1 cellular context compared by ENCODE assay signal in the genomic region with DNA sequence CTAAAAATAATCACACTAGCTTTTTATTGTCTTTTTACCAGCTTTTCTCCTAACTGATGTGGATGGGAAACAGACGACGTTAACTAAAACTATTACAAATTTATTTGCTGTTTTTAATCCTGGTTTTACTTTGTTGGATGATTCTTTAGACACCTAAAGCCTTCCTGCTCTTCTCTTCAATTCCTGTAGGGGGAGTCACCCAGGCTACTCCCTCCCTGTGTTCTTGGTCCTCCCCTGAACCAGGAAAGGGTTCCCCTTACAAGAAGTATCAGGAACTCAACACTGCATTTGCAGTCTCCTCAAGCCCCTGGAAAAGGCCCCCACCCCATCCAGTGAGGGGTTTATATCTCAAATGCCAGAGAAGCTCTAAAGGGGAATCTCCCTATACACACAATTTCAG.
TF ChIP-seq lines count a peak whose summit lies in the region.

No MANE protein-coding gene starts in this region.

TF ChIP-seq in GM23338, 12 proteins besides CTCF, POLR2A, EP300 and RAD21 (continued from another document):
- TF ChIP-seq ZNF331 (CRISPR knock-in tag; IDR thresholded peaks at IDR 0.05; ENCODE audit: low read depth) (no peak), CREB1 (CRISPR knock-in tag; IDR thresholded peaks at IDR 0.05; ENCODE audit: low read depth) (no peak), POLR2AphosphoS5 (IDR thresholded peaks at IDR 0.05; ENCODE audit: low read depth) (no peak), ZNF114 (CRISPR knock-in tag; IDR thresholded peaks at IDR 0.05) (no peak), STAT1 (IDR thresholded peaks at IDR 0.05; ENCODE audit: unreplicated experiment) (no peak), NANOG (IDR thresholded peaks at IDR 0.05; ENCODE audit: borderline replicate concordance) (no peak), JUNB (IDR thresholded peaks at IDR 0.05; ENCODE audit: unreplicated experiment) (no peak), EZH2phosphoT487 (IDR thresholded peaks at IDR 0.05; ENCODE audit: unreplicated experiment) (no peak), EZH2 (IDR thresholded peaks at IDR 0.05; ENCODE audit: low read depth, unreplicated experiment) (no peak)
- TF ChIP-seq, protein P1, sequence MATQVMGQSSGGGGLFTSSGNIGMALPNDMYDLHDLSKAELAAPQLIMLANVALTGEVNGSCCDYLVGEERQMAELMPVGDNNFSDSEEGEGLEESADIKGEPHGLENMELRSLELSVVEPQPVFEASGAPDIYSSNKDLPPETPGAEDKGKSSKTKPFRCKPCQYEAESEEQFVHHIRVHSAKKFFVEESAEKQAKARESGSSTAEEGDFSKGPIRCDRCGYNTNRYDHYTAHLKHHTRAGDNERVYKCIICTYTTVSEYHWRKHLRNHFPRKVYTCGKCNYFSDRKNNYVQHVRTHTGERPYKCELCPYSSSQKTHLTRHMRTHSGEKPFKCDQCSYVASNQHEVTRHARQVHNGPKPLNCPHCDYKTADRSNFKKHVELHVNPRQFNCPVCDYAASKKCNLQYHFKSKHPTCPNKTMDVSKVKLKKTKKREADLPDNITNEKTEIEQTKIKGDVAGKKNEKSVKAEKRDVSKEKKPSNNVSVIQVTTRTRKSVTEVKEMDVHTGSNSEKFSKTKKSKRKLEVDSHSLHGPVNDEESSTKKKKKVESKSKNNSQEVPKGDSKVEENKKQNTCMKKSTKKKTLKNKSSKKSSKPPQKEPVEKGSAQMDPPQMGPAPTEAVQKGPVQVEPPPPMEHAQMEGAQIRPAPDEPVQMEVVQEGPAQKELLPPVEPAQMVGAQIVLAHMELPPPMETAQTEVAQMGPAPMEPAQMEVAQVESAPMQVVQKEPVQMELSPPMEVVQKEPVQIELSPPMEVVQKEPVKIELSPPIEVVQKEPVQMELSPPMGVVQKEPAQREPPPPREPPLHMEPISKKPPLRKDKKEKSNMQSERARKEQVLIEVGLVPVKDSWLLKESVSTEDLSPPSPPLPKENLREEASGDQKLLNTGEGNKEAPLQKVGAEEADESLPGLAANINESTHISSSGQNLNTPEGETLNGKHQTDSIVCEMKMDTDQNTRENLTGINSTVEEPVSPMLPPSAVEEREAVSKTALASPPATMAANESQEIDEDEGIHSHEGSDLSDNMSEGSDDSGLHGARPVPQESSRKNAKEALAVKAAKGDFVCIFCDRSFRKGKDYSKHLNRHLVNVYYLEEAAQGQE (IDR thresholded peaks at IDR 0.05; ENCODE audit: unreplicated experiment): no peak
- TF ChIP-seq, protein P2, sequence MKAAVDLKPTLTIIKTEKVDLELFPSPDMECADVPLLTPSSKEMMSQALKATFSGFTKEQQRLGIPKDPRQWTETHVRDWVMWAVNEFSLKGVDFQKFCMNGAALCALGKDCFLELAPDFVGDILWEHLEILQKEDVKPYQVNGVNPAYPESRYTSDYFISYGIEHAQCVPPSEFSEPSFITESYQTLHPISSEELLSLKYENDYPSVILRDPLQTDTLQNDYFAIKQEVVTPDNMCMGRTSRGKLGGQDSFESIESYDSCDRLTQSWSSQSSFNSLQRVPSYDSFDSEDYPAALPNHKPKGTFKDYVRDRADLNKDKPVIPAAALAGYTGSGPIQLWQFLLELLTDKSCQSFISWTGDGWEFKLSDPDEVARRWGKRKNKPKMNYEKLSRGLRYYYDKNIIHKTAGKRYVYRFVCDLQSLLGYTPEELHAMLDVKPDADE (IDR thresholded peaks at IDR 0.05): no peak
TF ChIP-seq in GM23338: peak in this region for 0.
